In the genomic region with DNA sequence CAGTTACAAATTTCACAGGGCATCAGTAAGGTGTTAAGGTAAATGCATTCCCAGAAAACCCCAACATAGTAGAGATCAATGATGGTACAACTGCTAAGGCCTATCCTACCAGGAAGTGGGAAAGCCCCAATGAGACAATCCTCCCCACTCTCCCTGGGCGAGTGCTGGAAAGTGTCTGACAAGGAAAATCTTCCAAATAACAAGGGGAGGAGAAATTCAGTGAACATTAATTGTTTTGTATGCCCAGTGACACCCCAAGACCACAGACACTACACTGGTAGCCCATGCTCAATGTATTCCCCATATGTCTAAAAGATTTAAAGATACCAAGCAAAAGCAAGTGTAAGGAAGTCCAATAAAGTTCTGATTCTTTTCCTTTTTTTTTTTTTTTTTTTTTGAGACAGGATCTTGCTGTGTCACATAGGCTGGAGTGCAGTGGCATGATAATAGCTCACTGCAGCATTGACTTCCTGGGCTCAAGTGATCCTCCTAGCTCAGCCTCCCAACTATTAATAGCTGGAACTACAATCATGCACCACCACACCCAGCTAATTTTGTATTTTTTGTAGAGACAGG, we compare ENCODE assay signal across 13 cellular contexts. TPM values are rescaled to one million over a fixed set of nuclear protein-coding genes. Genes with fewer than 3 reads are reported as not detected.
DNase-seq lines count a peak whose midpoint lies in the region; ATAC-seq, FAIRE-seq and TF ChIP-seq lines count a peak whose summit lies in the region.
"Had no signal": no experiment of that assay in that cellular context is flagged by ENCODE, and none has a peak within 500 bp of the region (broad histone marks: within the 10 kb centered on the region; RNA-seq: fewer than 3 reads in every experiment).

No MANE protein-coding gene starts in this region.

- H3K4me3 Mint-ChIP-seq in T-helper 2 cell treated with Interferon-gamma antibody and Interleukin-4, amounts not matched to agents 5 μg/mL and 100 μg/mL, for 36 hours = no peak overlapping the region

- TF ChIP-seq EP300 in GM12878 (IDR thresholded peaks at IDR 0.05; ENCODE audit: borderline replicate concordance in 1 of 2, control insufficient read depth in 1 of 2, low read depth in 2 of 2, low read length in 2 of 2) = no peak

- no peak for TF ChIP-seq POLR2A in GM12878 (IDR thresholded peaks at IDR 0.05; ENCODE audit: low read depth, low read length)

- RAD21 ChIA-PET in GM12878 (lab: Charles Lee; ENCODE audit: unreplicated experiment) = interaction anchor here (0.6 to 4.7 kb wide), 13 partner anchors 11 to 402 kb away, joined by 3 to 102 read pairs (median 5); a partner anchor contains a TSS

- H3K36me3 ChIP-seq in KMS-11 (ENCODE audit: insufficient read depth) (no peaks in the 10 kb centered on the region), GM12878 (ENCODE audit: control insufficient read depth in 2 of 2, insufficient read depth in 2 of 2, low read length in 1 of 2) (peaks cover 1 to 6% of the 10 kb centered on the region in 2 experiments; a peak in 3 of 4 replicates), psoas muscle (ENCODE audit: insufficient read depth in 1 of 2, low read depth in 1 of 2) (no peaks in the 10 kb centered on the region)

- no peaks in the 10 kb centered on the region for H3K9me3 Mint-ChIP-seq in T-helper 2 cell treated with Interferon-gamma antibody and Interleukin-4, amounts not matched to agents 5 μg/mL and 100 μg/mL, for 36 hours

- FAIRE-seq in GM12878 (lab: Jason Lieb, UNC) = no peak
- FAIRE-seq: HTR-8/SVneo had no signal

- no peak for TF ChIP-seq CTCF in KMS-11 (conservative IDR thresholded peaks at IDR 0.05; ENCODE audit: low read depth, low read length)
- no peak for TF ChIP-seq CTCF in GM12878 (IDR thresholded peaks at IDR 0.05 in 2 of 3, conservative IDR thresholded peaks at IDR 0.05 in 1 of 3; ENCODE audit: control insufficient read depth in 2 of 3, extremely low read depth in 1 of 3, insufficient read depth in 1 of 3, low read depth in 3 of 3, low read length in 3 of 3)
- no peak for TF ChIP-seq CTCF in psoas muscle (IDR thresholded peaks at IDR 0.05)

- H3K36me3 Mint-ChIP-seq in T-helper 2 cell treated with Interferon-gamma antibody and Interleukin-4, amounts not matched to agents 5 μg/mL and 100 μg/mL, for 36 hours (ENCODE audit: low read depth) = no peaks in the 10 kb centered on the region

- H3K27ac ChIP-seq in KMS-11 = peak overlapping the region; percentile 78
- H3K27ac ChIP-seq in GM12878 (ENCODE audit: control insufficient read depth, insufficient read depth) = peak overlapping the region; percentile 98
- peak overlapping the region; percentile 74 for H3K27ac ChIP-seq in psoas muscle

- H3K9me3 ChIP-seq in GM12878 (replicated peaks; ENCODE audit: control insufficient read depth, insufficient read depth, low read length) (peaks cover 8% of the 10 kb centered on the region), psoas muscle (no peaks in the 10 kb centered on the region)

- POLR2A ChIA-PET in GM12878 (lab: Charles Lee) = interaction anchor here (0.6 to 7.3 kb wide), 9 partner anchors 8 to 182 kb away, joined by 3 to 64 read pairs (median 5); no protein-coding TSS in a partner anchor

- no peak overlapping the region for H3K4me3 ChIP-seq in KMS-11 (IDR thresholded peaks at IDR 0.05; ENCODE audit: insufficient read depth, low read depth, low read length)
- peak overlapping the region; percentile 56 for H3K4me3 ChIP-seq in GM12878
- no peak overlapping the region for H3K4me3 ChIP-seq in psoas muscle

- peaks cover 5% of the 10 kb centered on the region for H3K27me3 Mint-ChIP-seq in T-helper 2 cell treated with Interferon-gamma antibody and Interleukin-4, amounts not matched to agents 5 μg/mL and 100 μg/mL, for 36 hours (ENCODE audit: low read depth)

- intact Hi-C loops in GM12878 (cut with micrococcal nuclease; ENCODE audit: unreplicated experiment) = loop anchor here (1.0 to 10.0 kb wide), 4 partner anchors 14 to 395 kb away; a partner anchor contains a TSS
- intact Hi-C loops in psoas muscle (cut with DNase I) = no loop called here

- H3K4me1 ChIP-seq in KMS-11 (ENCODE audit: low read depth, poor library complexity, severe bottlenecking) = peaks cover 43% of the 10 kb centered on the region
- H3K4me1 ChIP-seq in GM12878 (ENCODE audit: control insufficient read depth, insufficient read depth, low read length) = peaks cover 32% of the 10 kb centered on the region
- peaks cover 17% of the 10 kb centered on the region for H3K4me1 ChIP-seq in psoas muscle

- ATAC-seq in GM12878 (no peak), psoas muscle (no peak)
- ATAC-seq: esophagus mucosa had no signal

- 44% methylated on average over 1 of the region's 1 CpG for WGBS in GM12878 (ENCODE audit: insufficient coverage, insufficient replicate concordance, low lambda C conversion rate, missing lambda C conversion rate)
- 85 to 95% (median 89%) methylated on average over 1 of the region's 1 CpG for WGBS in psoas muscle, 3 donors

- SMC1A ChIA-PET in GM12878 (lab: Charles Lee; ENCODE audit: uncharacterized antibody, unreplicated experiment) = interaction anchor here (0.9 to 8.5 kb wide), 11 partner anchors 10 to 103 kb away, joined by 3 to 169 read pairs (median 11); a partner anchor contains a TSS

- peaks cover 11% of the 10 kb centered on the region for H3K4me1 Mint-ChIP-seq in T-helper 2 cell treated with Interferon-gamma antibody and Interleukin-4, amounts not matched to agents 5 μg/mL and 100 μg/mL, for 36 hours (ENCODE audit: low read depth)

- H3K4me2 ChIP-seq in KMS-11 (peak overlapping the region; percentile 81), GM12878 (ENCODE audit: control insufficient read depth, insufficient read depth) (peak overlapping the region; percentile 79)

- H3K27ac Mint-ChIP-seq in T-helper 2 cell treated with Interferon-gamma antibody and Interleukin-4, amounts not matched to agents 5 μg/mL and 100 μg/mL, for 36 hours = peak overlapping the region; percentile 83

- DNase-seq in T-helper 2 cell treated with Interferon-gamma antibody and Interleukin-4, amounts not matched to agents 5 μg/mL and 100 μg/mL, for 36 hours (ENCODE audit: low spot score) = no peak
- DNase-seq in T-helper 2 cell = no peak
- DNase-seq in GM12878 (ENCODE audit: low read depth, low spot score) = no peak
- DNase-seq in psoas muscle = no peak
- DNase-seq in GF-D8 (lab: John Stamatoyannopoulos, UW) = no peak
- DNase-seq in T-helper 9 cell = no peak
- DNase-seq in G401 (ENCODE audit: low spot score) = no peak
- DNase-seq: 8988T; C1 segment of cervical spinal cord; stimulated activated CD4-positive, alpha-beta T cell treated with anti-CD3 and anti-CD28 coated beads, Interleukin-4, amount 100 ng/mL, for 24 hours had no signal

- TF ChIP-seq RAD21 in GM12878 (IDR thresholded peaks at IDR 0.05; ENCODE audit: insufficient read depth, low read depth, low read length) = no peak

- CTCF ChIA-PET in GM12878 (lab: Yijun Ruan, JAX) = interaction anchor here (0.7 to 3.0 kb wide), 8 partner anchors 12 to 99 kb away, joined by 3 to 38 read pairs (median 6); no protein-coding TSS in a partner anchor

- H3K79me2 ChIP-seq in KMS-11 (ENCODE audit: insufficient read depth, low read depth) (no peaks in the 10 kb centered on the region), GM12878 (ENCODE audit: control insufficient read depth, insufficient read depth, low read length) (peaks cover 22% of the 10 kb centered on the region)

- in situ Hi-C loops in GM12878 (cut with MboI) = no loop called here
- in situ Hi-C loops in G401 (cut with HindIII; ENCODE audit: low sequenced_read_pairs) = no loop called here

- H3K27me3 ChIP-seq in KMS-11 (ENCODE audit: insufficient read depth, low read depth) = no peaks in the 10 kb centered on the region
- H3K27me3 ChIP-seq in GM12878 (replicated peaks in 1 of 2; ENCODE audit: control insufficient read depth in 2 of 2, insufficient read depth in 2 of 2, low read length in 1 of 2) = no peaks in the 10 kb centered on the region
- no peaks in the 10 kb centered on the region for H3K27me3 ChIP-seq in psoas muscle (ENCODE audit: insufficient read depth in 3 of 3, low read length in 2 of 3)

- H3K9ac ChIP-seq in KMS-11 (peak overlapping the region; percentile 56), GM12878 (ENCODE audit: control insufficient read depth, insufficient read depth, low read length) (peak overlapping the region; percentile 62)

- H4K20me1 ChIP-seq in KMS-11 (ENCODE audit: insufficient read depth) (no peaks in the 10 kb centered on the region), GM12878 (ENCODE audit: control insufficient read depth, insufficient read depth) (no peaks in the 10 kb centered on the region)

- no TSS peak for BruUV-seq in GM12878 (replicated peaks; lab: Mats Ljungman, UMichigan)

- peak overlapping the region; percentile 68 for H2AFZ ChIP-seq in KMS-11 (ENCODE audit: low read depth)
- peak overlapping the region; percentile 20 for H2AFZ ChIP-seq in GM12878 (ENCODE audit: control insufficient read depth, low read depth, low read length)

TF ChIP-seq in GM12878, 131 proteins besides CTCF, POLR2A, EP300 and RAD21:
- TF ChIP-seq YBX1 (IDR thresholded peaks at IDR 0.05) = no peak

RNA-seq across cellular contexts. Expression of a gene that starts 24.7 kb away (rescaled TPM):
- total RNA-seq in GM12878 (2013; cell fraction: nucleolus; rRNA removed) = 40.1 and 41.4 TPM in 2 replicates
- total RNA-seq in GM12878 (2014; rRNA removed) (14.8 and 17.8 TPM in 2 replicates), GM12878 (2014; rRNA removed; fragmentation: Illumina TruSeq; extraction: Trizol) (20.8 and 21.9 TPM in 2 replicates), GM12878 (2021) (43.0 and 44.5 TPM in 2 replicates), psoas muscle (10 to 100 TPM in 1 of 4 donors, 1 to 10 TPM in 3; 4.1 to 13.3 (median 9.0) TPM)
- 6.5 TPM for polyA plus RNA-seq in GM12878 (2011; ENCODE audit: low read depth)
- polyA plus RNA-seq in GM12878 (2011; rRNA removed) (47.4 and 82.7 TPM in 2 replicates), GM12878 (2014; fragmentation: Illumina TruSeq; extraction: Trizol) (35.7 and 48.3 TPM in 2 replicates), GM12878 (2014; fragmentation: Nextera tagmentation; extraction: Ambion mirVana) (10 to 100 TPM; 13.4 to 14.1 TPM), GM12878 (2014; rRNA removed) (20.2 and 21.3 TPM in 2 replicates), GM12878 (2016; fragmentation: Nextera tagmentation; extraction: Ambion mirVana) (10 to 100 TPM; 11.9 to 13.6 TPM), psoas muscle (1 to 10 TPM in 2 of 3 donors, under 1 TPM in 1; 0.98 to 6.7 (median 4.0) TPM)
- polyA plus RNA-seq in GM12878 (2011; cell fraction: cytosol; rRNA removed) = 11.0 and 15.6 TPM in 2 replicates
- polyA plus RNA-seq in GM12878 (2011; cell fraction: nucleus; rRNA removed) = 32.3 and 32.5 TPM in 2 replicates
- 18.1 and 21.1 TPM in 2 replicates for polyA plus RNA-seq in GM12878 (2012)
- polyA minus RNA-seq in GM12878 (2011; rRNA and poly(A)+ RNA removed) = 26.6 and 46.6 TPM in 2 replicates
- polyA minus RNA-seq in GM12878 (2011; cell fraction: cytosol; rRNA and poly(A)+ RNA removed) = 24.7 and 28.3 TPM in 2 replicates
- polyA minus RNA-seq in GM12878 (2011; cell fraction: nucleus; rRNA and poly(A)+ RNA removed) = 15.2 and 19.9 TPM in 2 replicates
- total RNA-seq in G401 (2014; rRNA removed; shearing (Covaris generic)) = 0.75 TPM in 1 of 2 replicates, not detected in the other
